ENCODE assay signal across 12 cellular contexts in the genomic region with DNA sequence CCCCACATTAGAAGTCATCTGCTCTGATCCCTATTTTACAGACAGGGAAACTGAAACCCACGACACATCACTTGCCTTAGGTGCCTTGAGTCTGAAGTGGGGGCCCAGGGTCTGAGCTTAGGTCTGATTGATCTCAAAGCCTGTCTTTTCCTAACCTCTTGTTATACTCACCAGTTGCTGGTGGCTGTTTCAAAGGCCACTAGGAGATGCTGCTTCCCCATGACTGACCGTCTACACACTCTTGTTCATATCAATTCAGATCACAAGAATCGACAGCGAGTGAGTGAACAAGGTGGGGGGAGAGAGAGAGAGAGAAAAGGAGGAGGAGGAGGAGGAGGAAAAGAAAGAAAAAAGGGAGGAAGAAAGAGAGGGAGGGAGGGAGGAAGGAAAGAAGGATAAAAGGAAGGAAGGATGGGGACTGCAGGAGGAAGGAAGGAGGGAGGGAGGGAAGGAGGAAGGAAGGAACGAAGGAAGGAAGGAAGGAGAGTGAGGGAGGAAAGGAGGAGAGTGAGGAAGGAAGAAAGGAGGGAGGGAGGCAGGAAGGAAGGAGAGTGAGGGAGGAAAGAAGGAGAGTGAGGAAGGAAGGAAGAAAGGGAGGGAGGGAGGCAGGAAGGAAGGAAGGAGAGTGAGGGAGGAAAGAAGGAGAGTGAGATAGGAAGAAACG. TPM values are rescaled to one million over a fixed set of nuclear protein-coding genes. Genes with fewer than 3 reads are reported as not detected.
DNase-seq lines count a peak whose midpoint lies in the region; ATAC-seq and TF ChIP-seq lines count a peak whose summit lies in the region.
"Had no signal": no experiment of that assay in that cellular context is flagged by ENCODE, and none has a peak within 500 bp of the region (broad histone marks: within the 10 kb centered on the region; RNA-seq: fewer than 3 reads in every experiment).

No MANE protein-coding gene starts in this region.

- TF ChIP-seq CTCF in Peyer's patch (IDR thresholded peaks at IDR 0.05): peak in 4 of 6 experiments; percentile 30 to 74 (median 66)
- peak in 4 of 7 experiments; percentile 11 to 28 (median 18) for TF ChIP-seq CTCF in body of pancreas (IDR thresholded peaks at IDR 0.05)

- H3K9me3 Mint-ChIP-seq in activated naive CD4-positive, alpha-beta T cell treated with anti-CD3 and anti-CD28 coated beads for 36 hours: no peaks in the 10 kb centered on the region
- H3K9me3 Mint-ChIP-seq: stimulated activated memory B cell treated with anti-CD40 and anti-IgM and Interleukin-4, amounts not matched to agents 10 μg/mL and 1 μg/mL and 100 μg/mL, for 72 hours had no signal

- TF ChIP-seq POLR2A in Peyer's patch (IDR thresholded peaks at IDR 0.05) (no peak), body of pancreas (IDR thresholded peaks at IDR 0.05) (no peak)

- ATAC-seq in body of pancreas: no peak
- ATAC-seq in HG02973 (IDR thresholded peaks at IDR 0.05; ENCODE audit: unreplicated experiment): no peak
- ATAC-seq in GM18519 (IDR thresholded peaks at IDR 0.05; ENCODE audit: low FRiP score, unreplicated experiment): no peak
- ATAC-seq: stimulated activated memory B cell treated with anti-CD40 and anti-IgM and Interleukin-4, amounts not matched to agents 10 μg/mL and 1 μg/mL and 100 μg/mL, for 72 hours had no signal

- H3K27ac ChIP-seq in Peyer's patch (no peak overlapping the region), body of pancreas (no peak overlapping the region)

- H3K4me3 Mint-ChIP-seq in activated naive CD4-positive, alpha-beta T cell treated with anti-CD3 and anti-CD28 coated beads for 36 hours: no peak overlapping the region
- H3K4me3 Mint-ChIP-seq: B cell; stimulated activated memory B cell treated with anti-CD40 and anti-IgM and Interleukin-4, amounts not matched to agents 10 μg/mL and 1 μg/mL and 100 μg/mL, for 72 hours had no signal

- no peaks in the 10 kb centered on the region for H3K36me3 ChIP-seq in Peyer's patch
- H3K36me3 ChIP-seq in body of pancreas (replicated peaks in 1 of 2; ENCODE audit: insufficient read depth in 1 of 2, low read depth in 2 of 2): no peaks in the 10 kb centered on the region

- intact Hi-C loops in activated naive CD4-positive, alpha-beta T cell treated with anti-CD3 and anti-CD28 coated beads for 36 hours (cut with micrococcal nuclease): loop anchor here (5.0 kb wide), 1 partner anchor 55 kb away; no protein-coding TSS in a partner anchor
- intact Hi-C loops in body of pancreas (cut with DNase I): no loop called here

- H3K27me3 ChIP-seq in Peyer's patch: no peaks in the 10 kb centered on the region
- no peaks in the 10 kb centered on the region for H3K27me3 ChIP-seq in body of pancreas

- H3K27me3 Mint-ChIP-seq in activated naive CD4-positive, alpha-beta T cell treated with anti-CD3 and anti-CD28 coated beads for 36 hours (ENCODE audit: low read depth): peaks cover 6% of the 10 kb centered on the region

- no peak overlapping the region for H3K27ac Mint-ChIP-seq in activated naive CD4-positive, alpha-beta T cell treated with anti-CD3 and anti-CD28 coated beads for 36 hours
- H3K27ac Mint-ChIP-seq: B cell; stimulated activated memory B cell treated with anti-CD40 and anti-IgM and Interleukin-4, amounts not matched to agents 10 μg/mL and 1 μg/mL and 100 μg/mL, for 72 hours had no signal

- H3K4me1 Mint-ChIP-seq in activated naive CD4-positive, alpha-beta T cell treated with anti-CD3 and anti-CD28 coated beads for 36 hours (ENCODE audit: low read depth): peaks cover 2% of the 10 kb centered on the region
- H3K4me1 Mint-ChIP-seq: B cell had no signal

- WGBS in body of pancreas, 2 donors: 7 to 13% methylated on average over 6 of the region's 6 CpGs

- no peaks in the 10 kb centered on the region for H3K9me3 ChIP-seq in Peyer's patch
- no peaks in the 10 kb centered on the region for H3K9me3 ChIP-seq in body of pancreas

- H3K4me3 ChIP-seq in Peyer's patch (no peak overlapping the region), body of pancreas (no peak overlapping the region)

- H3K4me1 ChIP-seq in Peyer's patch (no peaks in the 10 kb centered on the region), body of pancreas (no peaks in the 10 kb centered on the region)

- DNase-seq in activated naive CD4-positive, alpha-beta T cell treated with anti-CD3 and anti-CD28 coated beads for 36 hours: peak; percentile 23
- DNase-seq in activated naive CD4-positive, alpha-beta T cell (lab: John Stamatoyannopoulos, UW): no peak
- DNase-seq in Peyer's patch (peak in 1 of 3 donors; percentile 64), body of pancreas (peak in 1 of 4 donors; percentile 11), NCI-H187 (lab: John Stamatoyannopoulos, UW) (no peak)
- peak; percentile 27 for DNase-seq in stimulated activated CD8-positive, alpha-beta memory T cell treated with anti-CD3 and anti-CD28 coated beads, Interleukin-15, amount 100 ng/mL, for 1 hour (ENCODE audit: low read depth)
- DNase-seq: kidney had no signal

- no peaks in the 10 kb centered on the region for H3K36me3 Mint-ChIP-seq in activated naive CD4-positive, alpha-beta T cell treated with anti-CD3 and anti-CD28 coated beads for 36 hours (ENCODE audit: low read depth)

- CTCF ChIA-PET in activated naive CD4-positive, alpha-beta T cell treated with anti-CD3 and anti-CD28 coated beads for 36 hours (lab: Charles Lee): interaction anchor here (0.6 to 1.9 kb wide), 2 partner anchors 54 to 58 kb away, joined by 4 read pairs; no protein-coding TSS in a partner anchor

RNA-seq across cellular contexts. Expression of gene OR10H1, which starts 3.3 kb away (rescaled TPM):
- not detected for total RNA-seq in activated naive CD4-positive, alpha-beta T cell treated with anti-CD3 and anti-CD28 coated beads for 36 hours
- not detected for total RNA-seq in Peyer's patch
- not detected for total RNA-seq in body of pancreas
- total RNA-seq: dermis microvascular lymphatic vessel endothelial cell had no signal

RNA-seq across cellular contexts. Expression of gene OR10H5, which starts 24.7 kb away (rescaled TPM):
- total RNA-seq in activated naive CD4-positive, alpha-beta T cell treated with anti-CD3 and anti-CD28 coated beads for 36 hours: not detected
- total RNA-seq in Peyer's patch (not detected), body of pancreas (not detected)
- total RNA-seq: B cell, dermis microvascular lymphatic vessel endothelial cell, kidney had no signal

Comparison
In these comparisons a context has a peak if more than half of its experiments do, and no peak if none do; other contexts are left out.
1. DNase-seq: peak in activated naive CD4-positive, alpha-beta T cell treated with anti-CD3 and anti-CD28 coated beads for 36 hours (single experiment) and stimulated activated CD8-positive, alpha-beta memory T cell treated with anti-CD3 and anti-CD28 coated beads, Interleukin-15, amount 100 ng/mL, for 1 hour (single experiment); none in activated naive CD4-positive, alpha-beta T cell (0 of 4) and NCI-H187 (0 of 2).